24 cellular contexts compared by ENCODE assay signal in genomic region chr16:70675851-70676513, GRCh38. TPM values are rescaled to one million over a fixed set of nuclear protein-coding genes. Genes with fewer than 3 reads are reported as not detected.
A peak's percentile ranks its signal among the peaks of the same experiment; 100 is the strongest.
DNase-seq lines count a peak whose midpoint lies in the region; ATAC-seq and TF ChIP-seq lines count a peak whose summit lies in the region.
"Had no signal": no experiment of that assay in that cellular context is flagged by ENCODE, and none has a peak within 500 bp of the region (broad histone marks: within the 10 kb centered on the region; RNA-seq: fewer than 3 reads in every experiment).

No MANE protein-coding gene starts in this region.

- POLR2A ChIA-PET in SK-N-SH (lab: Yijun Ruan, JAX), result no interaction called here

- no peak overlapping the region for H3K4me3 Mint-ChIP-seq in activated naive CD8-positive, alpha-beta T cell treated with anti-CD3 and anti-CD28 coated beads, Interleukin-2, amount 50 U/mL, for 24 hours
- H3K4me3 Mint-ChIP-seq: activated CD4-positive, alpha-beta memory T cell treated with anti-CD3 and anti-CD28 coated beads for 36 hours; activated T-cell treated with anti-CD3 and anti-CD28 coated beads, Interleukin-2, amount 50 U/mL, for 24 hours had no signal

- H3K27me3 Mint-ChIP-seq in activated naive CD8-positive, alpha-beta T cell treated with anti-CD3 and anti-CD28 coated beads, Interleukin-2, amount 50 U/mL, for 24 hours, result no peaks in the 10 kb centered on the region
- H3K27me3 Mint-ChIP-seq: activated CD4-positive, alpha-beta memory T cell treated with anti-CD3 and anti-CD28 coated beads for 36 hours; activated T-cell treated with anti-CD3 and anti-CD28 coated beads, Interleukin-2, amount 50 U/mL, for 24 hours had no signal

- H3K4me3 ChIP-seq in SK-N-SH (ENCODE audit: low read depth in 2 of 2, low read length in 1 of 2) (no peak overlapping the region), fibroblast of lung (replicated peaks in 1 of 4; ENCODE audit: control extremely low read depth in 1 of 4, insufficient read depth in 1 of 4, low read depth in 3 of 4, low read length in 4 of 4) (no peak overlapping the region), muscle layer of duodenum (ENCODE audit: low read depth in 1 of 2, low read length in 2 of 2) (no peak overlapping the region), upper lobe of right lung (no peak overlapping the region)
- H3K4me3 ChIP-seq: BLaER1, body of pancreas, hepatocyte had no signal

- H4K20me1 ChIP-seq in SK-N-SH (ENCODE audit: insufficient read depth), result peaks cover 13% of the 10 kb centered on the region
- no peaks in the 10 kb centered on the region for H4K20me1 ChIP-seq in fibroblast of lung (ENCODE audit: control insufficient read depth, extremely low read depth, insufficient read depth, low read length)

- intact Hi-C loops in upper lobe of right lung (cut with DNase I), result loop anchor here (10.0 kb wide), 1 partner anchor 99 kb away; no protein-coding TSS in a partner anchor

- no peak overlapping the region for H3K9ac ChIP-seq in SK-N-SH
- no peak overlapping the region for H3K9ac ChIP-seq in fibroblast of lung (ENCODE audit: insufficient read depth, low read length)
- H3K9ac ChIP-seq: BLaER1, KMS-11 had no signal

- H2AFZ ChIP-seq in SK-N-SH (ENCODE audit: low read depth) (no peak overlapping the region), fibroblast of lung (ENCODE audit: low read length) (no peak overlapping the region)
- H2AFZ ChIP-seq: hepatocyte had no signal

- no peaks in the 10 kb centered on the region for H3K4me1 Mint-ChIP-seq in activated naive CD8-positive, alpha-beta T cell treated with anti-CD3 and anti-CD28 coated beads, Interleukin-2, amount 50 U/mL, for 24 hours

- H3K27ac Mint-ChIP-seq in activated naive CD8-positive, alpha-beta T cell treated with anti-CD3 and anti-CD28 coated beads, Interleukin-2, amount 50 U/mL, for 24 hours, result no peak overlapping the region
- H3K27ac Mint-ChIP-seq: activated CD4-positive, alpha-beta memory T cell treated with anti-CD3 and anti-CD28 coated beads for 36 hours; activated T-cell treated with anti-CD3 and anti-CD28 coated beads, Interleukin-2, amount 50 U/mL, for 24 hours had no signal

- ATAC-seq in SK-N-SH treated with all-trans-retinoic acid at 6 μM for 48 hours (no peak), upper lobe of right lung (no peak)
- ATAC-seq in activated naive CD8-positive, alpha-beta T cell treated with anti-CD3 and anti-CD28 coated beads, Interleukin-2, amount 50 U/mL, for 24 hours, result no peak
- ATAC-seq: body of pancreas, HCT116 had no signal

- H3K9me3 ChIP-seq in SK-N-SH, result no peaks in the 10 kb centered on the region
- no peaks in the 10 kb centered on the region for H3K9me3 ChIP-seq in fibroblast of lung (ENCODE audit: control insufficient read depth, insufficient read depth, low read depth, low read length)
- no peaks in the 10 kb centered on the region for H3K9me3 ChIP-seq in muscle layer of duodenum (ENCODE audit: control insufficient read depth in 1 of 2, low read length in 2 of 2)
- no peaks in the 10 kb centered on the region for H3K9me3 ChIP-seq in upper lobe of right lung
- H3K9me3 ChIP-seq: BLaER1, body of pancreas had no signal

- no peaks in the 10 kb centered on the region for H3K27me3 ChIP-seq in SK-N-SH (ENCODE audit: insufficient read depth)
- no peaks in the 10 kb centered on the region for H3K27me3 ChIP-seq in fibroblast of lung (ENCODE audit: control insufficient read depth, insufficient read depth, low read length)
- H3K27me3 ChIP-seq in muscle layer of duodenum (ENCODE audit: low read depth, low read length), result no peaks in the 10 kb centered on the region
- H3K27me3 ChIP-seq in upper lobe of right lung, result no peaks in the 10 kb centered on the region
- H3K27me3 ChIP-seq: BLaER1, body of pancreas, hepatocyte had no signal

- no peaks in the 10 kb centered on the region for H3K9me2 ChIP-seq in SK-N-SH

- H3K4me2 ChIP-seq in SK-N-SH, result no peak overlapping the region
- H3K4me2 ChIP-seq in fibroblast of lung (ENCODE audit: extremely low read depth, insufficient read depth, low read length), result no peak overlapping the region
- H3K4me2 ChIP-seq: BLaER1, hepatocyte, KMS-11 had no signal

- TF ChIP-seq CTCF in SK-N-SH (IDR thresholded peaks at IDR 0.05) (no peak), fibroblast of lung (conservative IDR thresholded peaks at IDR 0.05 in 1 of 2, IDR thresholded peaks at IDR 0.05 in 1 of 2; ENCODE audit: low read depth in 1 of 2, low read length in 2 of 2) (no peak), upper lobe of right lung (IDR thresholded peaks at IDR 0.05) (no peak)

- H3K36me3 Mint-ChIP-seq in activated naive CD8-positive, alpha-beta T cell treated with anti-CD3 and anti-CD28 coated beads, Interleukin-2, amount 50 U/mL, for 24 hours (ENCODE audit: low read depth), result no peaks in the 10 kb centered on the region
- H3K36me3 Mint-ChIP-seq: activated CD4-positive, alpha-beta memory T cell treated with anti-CD3 and anti-CD28 coated beads for 36 hours had no signal

- CTCF ChIA-PET in SK-N-SH (lab: Yijun Ruan, JAX), result interaction anchor here (0.6 to 14.3 kb wide), 3 partner anchors 11 to 93 kb away, joined by 3 to 181 read pairs (median 3); no protein-coding TSS in a partner anchor

- H3K79me2 ChIP-seq in SK-N-SH (ENCODE audit: insufficient read depth) (peaks cover 23% of the 10 kb centered on the region; the same call in 1 of the 2 replicates), fibroblast of lung (ENCODE audit: control insufficient read depth, insufficient read depth, low read length) (peaks cover 56% of the 10 kb centered on the region)

- DNase-seq in SK-N-SH (peak; percentile 17), fibroblast of lung (ENCODE audit: low read depth in 2 of 2) (no peak), upper lobe of right lung (peak; percentile 51), NCI-H146 (lab: John Stamatoyannopoulos, UW) (no peak), AG08395 (ENCODE audit: low spot score) (no peak)
- DNase-seq in activated naive CD8-positive, alpha-beta T cell treated with anti-CD3 and anti-CD28 coated beads, Interleukin-2, amount 50 U/mL, for 24 hours, result no peak
- DNase-seq: 8988T; activated CD4-positive, alpha-beta memory T cell treated with anti-CD3 and anti-CD28 coated beads for 36 hours; activated naive CD4-positive, alpha-beta T cell treated with anti-CD3 and anti-CD28 coated beads, Interleukin-2, amount 50 U/mL, for 16 hours; activated T-cell treated with anti-CD3 and anti-CD28 coated beads, Interleukin-2, amount 50 U/mL, for 24 hours; NCI-H1048; NCI-H2081; NCI-H524; SHP77; stimulated activated CD4-positive, alpha-beta T cell treated with anti-CD3 and anti-CD28 coated beads, Interleukin-2, amount 100 ng/mL, for 24 hours; WERI-Rb-1 had no signal

- TF ChIP-seq EP300 in SK-N-SH (IDR thresholded peaks at IDR 0.05; ENCODE audit: borderline replicate concordance in 1 of 2, low read depth in 1 of 2, low read length in 1 of 2), result no peak

- TF ChIP-seq RAD21 in SK-N-SH (IDR thresholded peaks at IDR 0.05; ENCODE audit: low read length), result no peak

- no peaks in the 10 kb centered on the region for H3K9me3 Mint-ChIP-seq in activated naive CD8-positive, alpha-beta T cell treated with anti-CD3 and anti-CD28 coated beads, Interleukin-2, amount 50 U/mL, for 24 hours
- H3K9me3 Mint-ChIP-seq: activated CD4-positive, alpha-beta memory T cell treated with anti-CD3 and anti-CD28 coated beads for 36 hours; activated T-cell treated with anti-CD3 and anti-CD28 coated beads, Interleukin-2, amount 50 U/mL, for 24 hours had no signal

- H3K36me3 ChIP-seq in SK-N-SH (replicated peaks in 1 of 2; ENCODE audit: control insufficient read depth in 1 of 2, insufficient read depth in 2 of 2, low read length in 1 of 2), result peaks cover 45 to 71% of the 10 kb centered on the region in 2 experiments
- peaks cover 56% of the 10 kb centered on the region for H3K36me3 ChIP-seq in fibroblast of lung (ENCODE audit: control insufficient read depth, insufficient read depth, low read length)
- peaks cover 24 to 61% of the 10 kb centered on the region in 2 donors for H3K36me3 ChIP-seq in muscle layer of duodenum (ENCODE audit: control insufficient read depth in 1 of 2, insufficient read depth in 2 of 2, low read length in 2 of 2)
- H3K36me3 ChIP-seq in upper lobe of right lung, result peaks cover 83% of the 10 kb centered on the region

- H3K4me1 ChIP-seq in SK-N-SH (ENCODE audit: control insufficient read depth in 1 of 2, insufficient read depth in 2 of 2, low read depth in 1 of 2, low read length in 1 of 2) (no peaks in the 10 kb centered on the region; a peak in 1 of 4 replicates), fibroblast of lung (ENCODE audit: control insufficient read depth, extremely low read depth, insufficient read depth, low read length) (peaks cover 9% of the 10 kb centered on the region), muscle layer of duodenum (ENCODE audit: control insufficient read depth in 1 of 2, insufficient read depth in 2 of 2, low read length in 2 of 2) (peaks cover 0 to 29% of the 10 kb centered on the region in 2 donors), upper lobe of right lung (peaks cover 7% of the 10 kb centered on the region)

- WGBS in SK-N-SH (ENCODE audit: low lambda C conversion rate), result 83% methylated on average over 7 of the region's 7 CpGs

- peaks cover 4% of the 10 kb centered on the region for H3F3A ChIP-seq in SK-N-SH (replicated peaks; ENCODE audit: insufficient read depth)

- H3K27ac ChIP-seq in SK-N-SH (ENCODE audit: low read depth in 2 of 2, low read length in 1 of 2) (no peak overlapping the region), fibroblast of lung (ENCODE audit: insufficient read depth, low read length) (peak overlapping the region; percentile 0), muscle layer of duodenum (ENCODE audit: low read length) (peak overlapping the region; percentile 29), upper lobe of right lung (no peak overlapping the region)
- H3K27ac ChIP-seq: BLaER1, body of pancreas, hepatocyte, KMS-11, WERI-Rb-1 had no signal

TF ChIP-seq in SK-N-SH, 30 proteins besides CTCF, POLR2A, EP300 and RAD21 (continues in another document):
- no peak for TF ChIP-seq FOSL2 (IDR thresholded peaks at IDR 0.05; ENCODE audit: borderline replicate concordance, low read depth)

TF ChIP-seq in SK-N-SH treated with all-trans-retinoic acid at 6 μM for 48 hours, 23 proteins besides CTCF, POLR2A, EP300 and RAD21 (continues in another document):
- no peak for TF ChIP-seq TCF4 (CRISPR knock-in tag; IDR thresholded peaks at IDR 0.05; ENCODE audit: borderline replicate concordance)

RNA-seq across cellular contexts. Expression of gene MTSS2, which starts 9.9 kb away (rescaled TPM):
- polyA plus RNA-seq in SK-N-SH (2012; rRNA removed) (41.3 and 54.1 TPM in 2 replicates), fibroblast of lung (90.4 and 131 TPM in 2 replicates)
- 25.3 and 37.7 TPM in 2 replicates for polyA plus RNA-seq in SK-N-SH (2012; cell fraction: cytosol; rRNA removed)
- polyA plus RNA-seq in SK-N-SH (2012; cell fraction: nucleus; rRNA removed), result 114 and 150 TPM in 2 replicates
- total RNA-seq in fibroblast of lung (81.7 and 126 TPM in 2 replicates), upper lobe of right lung (81.3 TPM)
- 128 and 258 TPM in 2 replicates for polyA plus RNA-seq in fibroblast of lung (2012)
- 86.5 and 259 TPM in 2 replicates for polyA minus RNA-seq in fibroblast of lung (ENCODE audit: low replicate concordance)

RNA-seq across cellular contexts. Expression of gene IL34, which starts 29.6 kb away (rescaled TPM):
- polyA plus RNA-seq in SK-N-SH (2012; rRNA removed), result 0.18 and 0.19 TPM in 2 replicates
- 0.17 and 0.26 TPM in 2 replicates for polyA plus RNA-seq in SK-N-SH (2012; cell fraction: cytosol; rRNA removed)
- polyA plus RNA-seq in SK-N-SH (2012; cell fraction: nucleus; rRNA removed), result 0.27 and 0.36 TPM in 2 replicates
- total RNA-seq in fibroblast of lung, result 5.1 and 5.4 TPM in 2 replicates
- 0.45 and 0.70 TPM in 2 replicates for polyA plus RNA-seq in fibroblast of lung
- 0.81 and 1.0 TPM in 2 replicates for polyA plus RNA-seq in fibroblast of lung (2012)
- polyA minus RNA-seq in fibroblast of lung (ENCODE audit: low replicate concordance), result 0.94 and 2.4 TPM in 2 replicates
- 3.3 TPM for total RNA-seq in upper lobe of right lung
- total RNA-seq: activated CD4-positive, alpha-beta memory T cell treated with anti-CD3 and anti-CD28 coated beads for 36 hours; T-helper 1 cell treated with Interleukin-12 subunit alpha and Interleukin-12 subunit beta and Interleukin-4 antibody, amounts not matched to agents 30 ng/mL and 1 ng/mL, for 36 hours had no signal

Comparison
In these comparisons a context has a peak if more than half of its experiments do, and no peak if none do; other contexts are left out.
1. DNase-seq: peak in SK-N-SH (single experiment) and upper lobe of right lung (single experiment); none in fibroblast of lung (0 of 2), NCI-H146 (single experiment), AG08395 (single experiment) and activated naive CD8-positive, alpha-beta T cell treated with anti-CD3 and anti-CD28 coated beads, Interleukin-2, amount 50 U/mL, for 24 hours (single experiment).
2. H3K27ac ChIP-seq: peak in fibroblast of lung (single experiment) and muscle layer of duodenum (single experiment); none in SK-N-SH (0 of 2) and upper lobe of right lung (single experiment).